Comparison of ENCODE assay signal across 7 cellular contexts in genomic region chrY:3406896-3407452, GRCh38.
A peak's percentile ranks its signal among the peaks of the same experiment; 100 is the strongest.
DNase-seq lines count a peak whose midpoint lies in the region; ATAC-seq, FAIRE-seq and TF ChIP-seq lines count a peak whose summit lies in the region.
"Not testable (repeated sequence)": the region's sequence is repeated elsewhere in the genome, so short reads cannot be mapped to it uniquely, and the experiment has no call there.

No MANE protein-coding gene starts in this region.

- intact Hi-C loops in upper lobe of right lung (cut with DNase I) = not testable (repeated sequence)

- H3K4me3 Mint-ChIP-seq in WTC11 = not testable (repeated sequence)

- H3K9me2 ChIP-seq in OCI-LY1 (ENCODE audit: low read depth, low read length) = not testable (repeated sequence)

- H3K79me2 ChIP-seq in OCI-LY1 (ENCODE audit: insufficient read depth, low read length) = not testable (repeated sequence)

- H3K36me3 Mint-ChIP-seq in WTC11 = peaks cover 33% of the 10 kb centered on the region

- CTCF ChIA-PET in WTC11 (lab: Charles Lee) = not testable (repeated sequence)

- FAIRE-seq in G401.6 (lab: Jason Lieb, UNC) = peak; percentile 40
- FAIRE-seq in GM18507 (lab: Jason Lieb, UNC) = peak; percentile 72
- FAIRE-seq in RCC 7860 (lab: Jason Lieb, UNC) = peak; percentile 58

- H3K9me3 ChIP-seq in OCI-LY1 (ENCODE audit: low read length); upper lobe of right lung: not testable (repeated sequence)

- not testable (repeated sequence) for H3K36me3 ChIP-seq in OCI-LY1 (ENCODE audit: insufficient read depth, low read length); upper lobe of right lung

- not testable (repeated sequence) for H3K27ac Mint-ChIP-seq in WTC11

- H4K20me1 ChIP-seq in OCI-LY1 (ENCODE audit: insufficient read depth, low read length) = not testable (repeated sequence)

- not testable (repeated sequence) for H3K4me3 ChIP-seq in OCI-LY1 (ENCODE audit: low read depth, low read length, poor library complexity, severe bottlenecking); upper lobe of right lung

- not testable (repeated sequence) for H3F3A ChIP-seq in OCI-LY1 (ENCODE audit: insufficient read depth, low read length)

- not testable (repeated sequence) for H3K9ac ChIP-seq in OCI-LY1 (ENCODE audit: low read length)

- H3K27me3 ChIP-seq in OCI-LY1 (ENCODE audit: insufficient read depth, low read length); foreskin keratinocyte; upper lobe of right lung: not testable (repeated sequence)

- TF ChIP-seq CTCF in OCI-LY1 (IDR thresholded peaks at IDR 0.05; ENCODE audit: low read length) (peak; percentile 25; the same call in 1 of the 2 replicates), foreskin keratinocyte (conservative IDR thresholded peaks at IDR 0.05) (peak; percentile 29), upper lobe of right lung (IDR thresholded peaks at IDR 0.05) (peak; percentile 6)
- not testable (repeated sequence) for TF ChIP-seq CTCF in WTC11 (IDR thresholded peaks at IDR 0.05)

- H3K9me3 Mint-ChIP-seq in WTC11 = peaks cover 23% of the 10 kb centered on the region

- ATAC-seq in WTC11 (peak; percentile 55), foreskin keratinocyte (peak; percentile 21)
- not testable (repeated sequence) for ATAC-seq in upper lobe of right lung

- not testable (repeated sequence) for H3K4me1 ChIP-seq in OCI-LY1 (ENCODE audit: insufficient read depth, low read length, severe bottlenecking); foreskin keratinocyte; upper lobe of right lung

- not testable (repeated sequence) for H3K4me1 Mint-ChIP-seq in WTC11

- H3K4me2 ChIP-seq in OCI-LY1 (ENCODE audit: low read length) = not testable (repeated sequence)

- H3K27me3 Mint-ChIP-seq in WTC11 (ENCODE audit: low read depth) = not testable (repeated sequence)

- POLR2A ChIA-PET in WTC11 (lab: Charles Lee) = not testable (repeated sequence)

- not testable (repeated sequence) for H2AFZ ChIP-seq in OCI-LY1 (ENCODE audit: low read length)

- not testable (repeated sequence) for DNase-seq in GM18507 (ENCODE audit: extremely low spot score, insufficient read length, low read depth); RCC 7860 (ENCODE audit: low spot score); WTC11 (ENCODE audit: low spot score); foreskin keratinocyte; upper lobe of right lung

- H3K27ac ChIP-seq in OCI-LY1 (ENCODE audit: low read depth, low read length, poor library complexity, severe bottlenecking); foreskin keratinocyte; upper lobe of right lung: not testable (repeated sequence)

TF ChIP-seq in WTC11, 78 proteins besides CTCF, POLR2A, EP300 and RAD21:
- TF ChIP-seq GTF2I (CRISPR knock-in tag; conservative IDR thresholded peaks at IDR 0.05) = peak; percentile 92
